ENCODE assay signal across 8 cellular contexts in the genomic region with DNA sequence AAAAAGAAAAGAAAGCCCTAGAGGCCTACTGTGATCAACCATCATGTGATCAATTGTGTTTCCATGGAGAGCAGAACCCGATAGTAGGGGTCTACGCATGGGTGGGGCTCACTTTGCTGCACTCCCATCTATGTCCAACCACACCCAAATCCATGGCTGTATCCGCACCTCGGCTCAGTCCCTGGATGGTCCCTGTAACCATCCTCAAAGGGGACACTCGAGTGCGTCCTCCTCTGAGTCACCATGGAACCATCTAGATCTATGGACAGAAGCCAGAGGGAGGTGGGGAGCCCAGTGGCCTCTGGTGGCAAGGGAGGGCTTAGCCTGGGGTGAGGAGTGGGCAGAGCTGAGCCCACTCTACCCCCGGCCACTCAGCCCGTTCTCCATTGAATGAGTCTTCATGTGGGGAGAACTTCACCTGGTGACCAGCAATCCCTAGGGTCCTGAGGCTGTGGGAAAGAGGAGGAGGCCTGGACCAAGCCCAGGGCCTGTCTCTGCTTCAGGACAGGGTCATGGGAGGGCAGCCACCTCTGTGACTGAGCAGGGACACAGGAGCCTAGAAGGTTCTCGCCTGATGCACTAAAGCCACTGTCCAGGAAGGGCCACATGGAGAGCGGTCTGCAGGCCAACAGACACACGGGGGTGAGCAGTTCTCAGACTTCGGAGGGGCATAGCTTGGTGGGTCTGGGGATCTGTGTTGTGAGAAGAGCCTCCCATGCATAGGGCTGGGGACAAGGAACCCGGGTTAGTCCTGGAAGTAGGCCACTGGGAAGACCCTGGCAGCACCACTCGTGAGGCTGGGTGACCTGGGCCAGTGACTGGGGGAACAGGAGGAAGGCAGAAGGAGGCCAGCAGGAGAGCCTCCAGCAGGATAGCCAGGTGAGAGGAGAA. TPM values are rescaled to one million over a fixed set of nuclear protein-coding genes. Genes with fewer than 3 reads are reported as not detected.
A peak's percentile ranks its signal among the peaks of the same experiment; 100 is the strongest.
DNase-seq lines count a peak whose midpoint lies in the region; ATAC-seq and TF ChIP-seq lines count a peak whose summit lies in the region.

No MANE protein-coding gene starts in this region.

- no peak for TF ChIP-seq POLR2A in stomach (IDR thresholded peaks at IDR 0.05)

- peaks cover 38% of the 10 kb centered on the region for H3K27me3 Mint-ChIP-seq in T-helper 2 cell treated with Interferon-gamma antibody and Interleukin-4, amounts not matched to agents 5 μg/mL and 100 μg/mL, for 36 hours (ENCODE audit: low read depth)
- H3K27me3 Mint-ChIP-seq in activated naive CD8-positive, alpha-beta T cell treated with anti-CD3 and anti-CD28 coated beads for 36 hours = peaks cover 56% of the 10 kb centered on the region

- TF ChIP-seq EP300 in stomach (IDR thresholded peaks at IDR 0.05) = no peak

- H3K4me1 Mint-ChIP-seq in T-helper 2 cell treated with Interferon-gamma antibody and Interleukin-4, amounts not matched to agents 5 μg/mL and 100 μg/mL, for 36 hours (ENCODE audit: low read depth) = peaks cover 29% of the 10 kb centered on the region
- peaks cover 50% of the 10 kb centered on the region for H3K4me1 Mint-ChIP-seq in activated naive CD8-positive, alpha-beta T cell treated with anti-CD3 and anti-CD28 coated beads for 36 hours

- H3K9me3 Mint-ChIP-seq in T-helper 2 cell treated with Interferon-gamma antibody and Interleukin-4, amounts not matched to agents 5 μg/mL and 100 μg/mL, for 36 hours = peaks cover 4% of the 10 kb centered on the region
- peaks cover 3% of the 10 kb centered on the region for H3K9me3 Mint-ChIP-seq in activated naive CD8-positive, alpha-beta T cell treated with anti-CD3 and anti-CD28 coated beads for 36 hours

- H3K36me3 Mint-ChIP-seq in T-helper 2 cell treated with Interferon-gamma antibody and Interleukin-4, amounts not matched to agents 5 μg/mL and 100 μg/mL, for 36 hours (ENCODE audit: low read depth) = peaks cover 2% of the 10 kb centered on the region
- peaks cover 5% of the 10 kb centered on the region for H3K36me3 Mint-ChIP-seq in activated naive CD8-positive, alpha-beta T cell treated with anti-CD3 and anti-CD28 coated beads for 36 hours

- peak overlapping the region; percentile 71 for H3K27ac Mint-ChIP-seq in T-helper 2 cell treated with Interferon-gamma antibody and Interleukin-4, amounts not matched to agents 5 μg/mL and 100 μg/mL, for 36 hours
- no peak overlapping the region for H3K27ac Mint-ChIP-seq in activated naive CD8-positive, alpha-beta T cell treated with anti-CD3 and anti-CD28 coated beads for 36 hours

- peaks cover 7 to 24% (median 16%) of the 10 kb centered on the region in 4 donors for H3K4me1 ChIP-seq in stomach

- H3K27me3 ChIP-seq in kidney epithelial cell (ENCODE audit: control insufficient read depth, insufficient read depth, low read length) = peaks cover 14% of the 10 kb centered on the region
- peaks cover 0 to 94% (median 28%) of the 10 kb centered on the region in 3 donors for H3K27me3 ChIP-seq in stomach

- H3K4me3 ChIP-seq in kidney epithelial cell (ENCODE audit: low read depth, low read length) = peak overlapping the region; percentile 73
- H3K4me3 ChIP-seq in stomach = peak overlapping the region; percentile 50 to 73 (median 60)

- H3K4me3 Mint-ChIP-seq in T-helper 2 cell treated with Interferon-gamma antibody and Interleukin-4, amounts not matched to agents 5 μg/mL and 100 μg/mL, for 36 hours = peak overlapping the region; percentile 93
- peak overlapping the region; percentile 83 for H3K4me3 Mint-ChIP-seq in activated naive CD8-positive, alpha-beta T cell treated with anti-CD3 and anti-CD28 coated beads for 36 hours

- no peak overlapping the region for H3K27ac ChIP-seq in stomach

- WGBS in stomach, 5 donors = 72 to 84% (median 79%) methylated on average over 13 to 14 of the region's 14 CpGs

- intact Hi-C loops in stomach (cut with DNase I; ENCODE audit: low total_unique reads) = no loop called here

- H3K36me3 ChIP-seq in kidney epithelial cell (ENCODE audit: control insufficient read depth, insufficient read depth, low read length) (no peaks in the 10 kb centered on the region), stomach (no peaks in the 10 kb centered on the region)

- no peak for DNase-seq in T-helper 2 cell treated with Interferon-gamma antibody and Interleukin-4, amounts not matched to agents 5 μg/mL and 100 μg/mL, for 36 hours (ENCODE audit: low spot score)
- no peak for DNase-seq in T-helper 2 cell
- DNase-seq in activated naive CD8-positive, alpha-beta T cell treated with anti-CD3 and anti-CD28 coated beads for 36 hours = no peak
- DNase-seq in kidney epithelial cell (ENCODE audit: low read depth) = no peak
- DNase-seq in stomach = no peak
- DNase-seq in kidney tubule cell (ENCODE audit: low spot score) = no peak

- ATAC-seq in HG03097 (IDR thresholded peaks at IDR 0.05; ENCODE audit: low FRiP score, unreplicated experiment) (no peak), HG03045 (IDR thresholded peaks at IDR 0.05; ENCODE audit: unreplicated experiment) (no peak)

- H3K9me3 ChIP-seq in stomach = no peaks in the 10 kb centered on the region

- no peak for TF ChIP-seq CTCF in kidney epithelial cell (IDR thresholded peaks at IDR 0.05; ENCODE audit: insufficient read depth, low read length, poor library complexity, severe bottlenecking)
- TF ChIP-seq CTCF in stomach (IDR thresholded peaks at IDR 0.05) = no peak

RNA-seq across cellular contexts. Expression of a gene that starts 19.3 kb away (rescaled TPM):
- not detected for total RNA-seq in activated naive CD8-positive, alpha-beta T cell treated with anti-CD3 and anti-CD28 coated beads for 36 hours
- total RNA-seq in kidney epithelial cell = 1.5 and 1.8 TPM in 2 replicates
- not detected for total RNA-seq in stomach
- 1 to 10 TPM in 2 of 3 donors, not detected in 1; 1.1 to 5.0 TPM for polyA plus RNA-seq in stomach

RNA-seq across cellular contexts. Expression of a gene that starts 42.3 kb away (rescaled TPM):
- total RNA-seq in activated naive CD8-positive, alpha-beta T cell treated with anti-CD3 and anti-CD28 coated beads for 36 hours = 1 to 10 TPM; 2.8 to 2.9 TPM
- total RNA-seq in kidney epithelial cell (6.0 and 7.5 TPM in 2 replicates), stomach (1 to 10 TPM in 1 of 5 donors, not detected in 4; 1.3 TPM)
- under 1 TPM in 1 of 3 donors, not detected in 2; 0.03 TPM for polyA plus RNA-seq in stomach
